ENCODE assay signal across 26 cellular contexts in the genomic region with DNA sequence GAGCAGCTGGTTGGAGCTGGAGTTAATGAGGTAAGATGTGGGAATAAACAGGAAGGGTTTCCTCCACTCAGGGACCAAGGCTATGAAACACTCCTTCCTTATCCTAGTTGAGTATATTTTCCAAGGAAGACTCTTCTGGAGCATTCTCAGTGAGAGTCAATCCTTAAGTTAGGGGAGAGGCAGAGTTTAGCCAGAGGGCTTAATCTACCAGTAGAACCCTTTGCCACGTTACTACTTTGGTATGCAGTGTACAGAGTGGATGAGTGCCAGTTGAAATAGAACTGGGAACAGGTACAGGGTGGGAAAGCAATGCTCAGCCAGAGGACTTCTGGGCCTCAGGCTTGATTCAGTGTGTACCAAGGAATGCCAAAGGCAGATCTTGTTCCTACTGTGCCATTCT.
DNase-seq lines count a peak whose midpoint lies in the region; ATAC-seq, FAIRE-seq and TF ChIP-seq lines count a peak whose summit lies in the region.
"Had no signal": no experiment of that assay in that cellular context is flagged by ENCODE, and none has a peak within 500 bp of the region (broad histone marks: within the 10 kb centered on the region; RNA-seq: fewer than 3 reads in every experiment).

No MANE protein-coding gene starts in this region.

- BruUV-seq in PC-3 (replicated peaks; lab: Mats Ljungman, UMichigan) = no TSS peak

- no peak overlapping the region for H3K9ac ChIP-seq in PC-3 (ENCODE audit: low read length)
- H3K9ac ChIP-seq: SK-N-SH had no signal

- TF ChIP-seq POLR2A in ovary (IDR thresholded peaks at IDR 0.05) = no peak

- H2AFZ ChIP-seq in PC-3 (ENCODE audit: low read length) = no peak overlapping the region

- H3K36me3 ChIP-seq in PC-3 (ENCODE audit: low read depth, low read length) (no peaks in the 10 kb centered on the region), bronchial epithelial cell (ENCODE audit: control insufficient read depth, insufficient read depth, low read length) (no peaks in the 10 kb centered on the region), ovary (no peaks in the 10 kb centered on the region)
- H3K36me3 ChIP-seq: vagina had no signal

- WGBS in ovary, 3 donors = 85 to 88% (median 86%) methylated on average over 1 of the region's 1 CpG

- CTCF ChIA-PET in PC-3 (lab: Charles Lee) = no interaction called here

- DNase-seq in HCEC 1CT (peak; percentile 38), PC-3 (peak; percentile 85), bronchial epithelial cell (ENCODE audit: low read depth) (peak; percentile 79), renal cortical epithelial cell (ENCODE audit: low read depth) (peak; percentile 90), ovary (no peak)
- DNase-seq: activated B cell treated with CpG ODN at 0.5 μM for 24 hours; activated CD4-positive, alpha-beta memory T cell treated with anti-CD3 and anti-CD28 coated beads for 36 hours; activated naive CD8-positive, alpha-beta T cell treated with anti-CD3 and anti-CD28 coated beads, Interleukin-2, amount 10 ng/mL, durations not matched to agents 7 days and 5 days; body of pancreas; CD4-positive, CD25-positive, alpha-beta regulatory T cell; effector memory CD4-positive, alpha-beta T cell; GDM1; H7; NCI-H1092; NCI-H2029; NCI-H345; posterior cingulate gyrus; SK-N-SH; stimulated activated CD4-positive, alpha-beta T cell treated with anti-CD3 and anti-CD28 coated beads, Interleukin-15, amount 100 ng/mL, for 24 hours; stimulated activated CD8-positive, alpha-beta memory T cell treated with anti-CD3 and anti-CD28 coated beads, Interleukin-4, amount 100 ng/mL, for 48 hours; T-helper 2 cell had no signal

- TF ChIP-seq EP300 in ovary (IDR thresholded peaks at IDR 0.05) = no peak

- no peaks in the 10 kb centered on the region for H3K27me3 ChIP-seq in PC-3 (ENCODE audit: low read length)
- no peaks in the 10 kb centered on the region for H3K27me3 ChIP-seq in bronchial epithelial cell (ENCODE audit: control insufficient read depth, insufficient read depth, low read length)
- no peaks in the 10 kb centered on the region for H3K27me3 ChIP-seq in ovary
- H3K27me3 ChIP-seq: body of pancreas, vagina had no signal

- intact Hi-C loops in PC-3 (cut with micrococcal nuclease) = no loop called here
- intact Hi-C loops in ovary (cut with DNase I) = no loop called here

- H3K4me2 ChIP-seq in PC-3 (ENCODE audit: low read length) = no peak overlapping the region
- H3K4me2 ChIP-seq: SK-N-SH had no signal

- peak; percentile 28 for FAIRE-seq in bronchial epithelial cell (lab: Jason Lieb, UNC)
- FAIRE-seq: GM18507 had no signal

- H3K9me3 ChIP-seq in PC-3 (ENCODE audit: low read length) = no peaks in the 10 kb centered on the region
- H3K9me3 ChIP-seq in ovary = no peaks in the 10 kb centered on the region
- H3K9me3 ChIP-seq: body of pancreas, vagina had no signal

- TF ChIP-seq CTCF in PC-3 (conservative IDR thresholded peaks at IDR 0.05; ENCODE audit: low read depth, low read length) = no peak
- TF ChIP-seq CTCF in bronchial epithelial cell (IDR thresholded peaks at IDR 0.05; ENCODE audit: insufficient read depth, low read length, severe bottlenecking) = no peak
- TF ChIP-seq CTCF in ovary (IDR thresholded peaks at IDR 0.05) = no peak

- H3K4me3 ChIP-seq in PC-3 (ENCODE audit: low read length) (no peak overlapping the region), bronchial epithelial cell (ENCODE audit: low read depth, low read length) (no peak overlapping the region), ovary (no peak overlapping the region)
- H3K4me3 ChIP-seq: body of pancreas, vagina had no signal

- H3K27ac ChIP-seq in PC-3 (ENCODE audit: low read length) = peak overlapping the region; percentile 25; the same call in 1 of the 2 replicates
- H3K27ac ChIP-seq in ovary = no peak overlapping the region
- H3K27ac ChIP-seq: body of pancreas, vagina had no signal

- ATAC-seq in PC-3 = peak; percentile 85
- no peak for ATAC-seq in HG03457 (IDR thresholded peaks at IDR 0.05; ENCODE audit: unreplicated experiment)
- ATAC-seq in HG02870 (IDR thresholded peaks at IDR 0.05; ENCODE audit: unreplicated experiment) = no peak
- ATAC-seq: body of pancreas, sciatic nerve had no signal

- H3K9me2 ChIP-seq in PC-3 (replicated peaks; ENCODE audit: low read length) = no peaks in the 10 kb centered on the region
- H3K9me2 ChIP-seq: SK-N-SH had no signal

- POLR2A ChIA-PET in PC-3 (lab: Charles Lee; ENCODE audit: unreplicated experiment) = no interaction called here

- H3F3A ChIP-seq in PC-3 (ENCODE audit: low read length, unreplicated experiment) = no peaks in the 10 kb centered on the region

- H4K20me1 ChIP-seq in PC-3 (ENCODE audit: low read length) = no peaks in the 10 kb centered on the region

- H3K79me2 ChIP-seq in PC-3 (ENCODE audit: low read length) = no peaks in the 10 kb centered on the region

- H3K4me1 ChIP-seq in PC-3 (ENCODE audit: insufficient read depth, low read length) (peaks cover 29% of the 10 kb centered on the region), ovary (ENCODE audit: insufficient read depth) (no peaks in the 10 kb centered on the region)
- H3K4me1 ChIP-seq: body of pancreas, vagina had no signal

Comparison
In these comparisons a context has a peak if more than half of its experiments do, and no peak if none do; other contexts are left out.
1. DNase-seq: peak in HCEC 1CT (single experiment), PC-3 (single experiment), bronchial epithelial cell (single experiment) and renal cortical epithelial cell (single experiment); none in ovary (0 of 5).